Comparison of ENCODE assay signal across 1 cellular context in the genomic region with DNA sequence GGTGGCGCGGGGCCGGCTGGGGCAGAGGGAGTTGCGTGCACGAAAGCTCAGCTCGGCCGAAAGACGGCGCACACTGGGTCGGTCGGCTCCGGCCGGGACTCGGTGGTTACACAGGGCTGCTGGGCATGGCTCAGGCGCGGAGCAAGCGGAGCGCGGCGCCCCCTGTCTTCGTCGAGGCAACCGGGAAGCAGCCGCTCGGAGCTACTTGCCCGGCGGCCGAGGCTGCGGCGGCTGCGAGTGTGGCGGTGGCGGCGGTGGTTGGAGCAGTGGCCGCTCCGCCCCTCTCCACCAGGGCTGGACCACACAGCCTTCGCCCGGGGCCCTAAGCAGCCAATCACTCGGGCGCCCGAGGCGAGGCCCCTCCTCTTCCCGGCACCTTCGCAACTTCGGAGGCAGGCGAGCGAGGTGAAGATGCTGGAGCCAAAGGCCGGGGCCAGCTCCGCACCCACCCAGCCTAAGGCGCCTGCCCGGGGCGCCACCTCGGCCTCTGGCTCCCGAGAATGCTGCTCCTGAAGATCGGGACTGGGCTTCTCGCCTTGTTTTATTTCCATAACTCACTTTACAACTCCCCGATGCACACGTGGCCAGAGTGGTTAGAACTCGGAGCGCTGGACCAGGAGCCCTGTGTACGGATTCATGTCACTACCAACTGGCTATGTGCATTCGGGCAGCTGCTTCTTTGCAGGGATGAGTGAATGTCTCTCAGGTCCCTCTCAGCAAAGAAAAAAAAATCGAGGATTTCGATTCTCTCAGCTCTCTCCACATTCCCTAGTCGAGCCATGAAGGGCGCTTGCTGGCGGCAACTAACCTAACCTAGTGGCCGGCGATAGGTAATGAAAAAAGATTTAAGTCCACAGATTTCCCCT.
TF ChIP-seq lines count a peak whose summit lies in the region.

A gene (minus strand): TSS at position 241 of the 866 bp plus-strand sequence. CDS start 241 bp downstream, outside the sequence.

TF ChIP-seq in HepG2, 621 proteins besides CTCF, POLR2A, EP300 and RAD21 (continues in another document):
- TF ChIP-seq, protein P1, sequence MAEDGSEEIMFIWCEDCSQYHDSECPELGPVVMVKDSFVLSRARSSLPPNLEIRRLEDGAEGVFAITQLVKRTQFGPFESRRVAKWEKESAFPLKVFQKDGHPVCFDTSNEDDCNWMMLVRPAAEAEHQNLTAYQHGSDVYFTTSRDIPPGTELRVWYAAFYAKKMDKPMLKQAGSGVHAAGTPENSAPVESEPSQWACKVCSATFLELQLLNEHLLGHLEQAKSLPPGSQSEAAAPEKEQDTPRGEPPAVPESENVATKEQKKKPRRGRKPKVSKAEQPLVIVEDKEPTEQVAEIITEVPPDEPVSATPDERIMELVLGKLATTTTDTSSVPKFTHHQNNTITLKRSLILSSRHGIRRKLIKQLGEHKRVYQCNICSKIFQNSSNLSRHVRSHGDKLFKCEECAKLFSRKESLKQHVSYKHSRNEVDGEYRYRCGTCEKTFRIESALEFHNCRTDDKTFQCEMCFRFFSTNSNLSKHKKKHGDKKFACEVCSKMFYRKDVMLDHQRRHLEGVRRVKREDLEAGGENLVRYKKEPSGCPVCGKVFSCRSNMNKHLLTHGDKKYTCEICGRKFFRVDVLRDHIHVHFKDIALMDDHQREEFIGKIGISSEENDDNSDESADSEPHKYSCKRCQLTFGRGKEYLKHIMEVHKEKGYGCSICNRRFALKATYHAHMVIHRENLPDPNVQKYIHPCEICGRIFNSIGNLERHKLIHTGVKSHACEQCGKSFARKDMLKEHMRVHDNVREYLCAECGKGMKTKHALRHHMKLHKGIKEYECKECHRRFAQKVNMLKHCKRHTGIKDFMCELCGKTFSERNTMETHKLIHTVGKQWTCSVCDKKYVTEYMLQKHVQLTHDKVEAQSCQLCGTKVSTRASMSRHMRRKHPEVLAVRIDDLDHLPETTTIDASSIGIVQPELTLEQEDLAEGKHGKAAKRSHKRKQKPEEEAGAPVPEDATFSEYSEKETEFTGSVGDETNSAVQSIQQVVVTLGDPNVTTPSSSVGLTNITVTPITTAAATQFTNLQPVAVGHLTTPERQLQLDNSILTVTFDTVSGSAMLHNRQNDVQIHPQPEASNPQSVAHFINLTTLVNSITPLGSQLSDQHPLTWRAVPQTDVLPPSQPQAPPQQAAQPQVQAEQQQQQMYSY (CRISPR knock-in tag; IDR thresholded peaks at IDR 0.05) = 0 out of 2 replicates have a peak, but pooled peaks have one; percentile 21
- TF ChIP-seq NFKB2 (CRISPR knock-in tag; IDR thresholded peaks at IDR 0.05; ENCODE audit: borderline replicate concordance) (peak; percentile 74; the same call in 1 of the 2 replicates), ZNF333 (CRISPR knock-in tag; IDR thresholded peaks at IDR 0.05; ENCODE audit: borderline replicate concordance) (0 out of 2 replicates have a peak, but pooled peaks have one; percentile 48), IKZF1 (IDR thresholded peaks at IDR 0.05) (no peak), NBN (conservative IDR thresholded peaks at IDR 0.05) (no peak), ZNF883 (CRISPR knock-in tag; IDR thresholded peaks at IDR 0.05; ENCODE audit: not compliant biosample characterization) (no peak), HMG20B (CRISPR knock-in tag; conservative IDR thresholded peaks at IDR 0.05) (no peak), CENPX (CRISPR knock-in tag; IDR thresholded peaks at IDR 0.05) (no peak), ZNF556 (CRISPR knock-in tag; IDR thresholded peaks at IDR 0.05; ENCODE audit: borderline replicate concordance) (0 out of 2 replicates have a peak, but pooled peaks have one; percentile 62), ERF (CRISPR knock-in tag; IDR thresholded peaks at IDR 0.05) (peak; percentile 60; the same call in 1 of the 2 replicates), MAZ (IDR thresholded peaks at IDR 0.05; ENCODE audit: borderline replicate concordance, low read depth, low read length) (no peak), MAZ (CRISPR knock-in tag; IDR thresholded peaks at IDR 0.05; ENCODE audit: low read depth) (no peak), ZBTB7A (CRISPR knock-in tag; IDR thresholded peaks at IDR 0.05) (peak; percentile 38; the same call in 1 of the 2 replicates), HMG20A (CRISPR knock-in tag; IDR thresholded peaks at IDR 0.05; ENCODE audit: borderline replicate concordance) (0 out of 2 replicates have a peak, but pooled peaks have one; percentile 17), SALL1 (CRISPR knock-in tag; IDR thresholded peaks at IDR 0.05) (peak; percentile 69), RXRB (CRISPR knock-in tag; IDR thresholded peaks at IDR 0.05; ENCODE audit: borderline replicate concordance) (0 out of 2 replicates have a peak, but pooled peaks have one; percentile 13), ZNF563 (CRISPR knock-in tag; IDR thresholded peaks at IDR 0.05) (peak; percentile 85), CCDC6 (CRISPR knock-in tag; IDR thresholded peaks at IDR 0.05) (peak; percentile 79; the same call in 1 of the 2 replicates), HDAC1 (CRISPR knock-in tag; IDR thresholded peaks at IDR 0.05) (peak; percentile 32; the same call in 1 of the 2 replicates), KLF16 (CRISPR knock-in tag; IDR thresholded peaks at IDR 0.05) (0 out of 4 replicates have a peak, but pooled peaks have one; percentile 27 to 29), CEBPB (IDR thresholded peaks at IDR 0.05; ENCODE audit: borderline replicate concordance, low read depth, low read length) (no peak), CBFB (CRISPR knock-in tag; IDR thresholded peaks at IDR 0.05) (0 out of 2 replicates have a peak, but pooled peaks have one; percentile 44), YY1 (IDR thresholded peaks at IDR 0.05; ENCODE audit: insufficient read depth, insufficient replicate concordance, low read depth, low read length) (peak; percentile 68), KDM6A (CRISPR knock-in tag; IDR thresholded peaks at IDR 0.05; ENCODE audit: low read depth) (no peak), ZNF263 (CRISPR knock-in tag; IDR thresholded peaks at IDR 0.05) (peak; percentile 51), ASH2L (IDR thresholded peaks at IDR 0.05; ENCODE audit: insufficient read length, low read depth, low read length) (peak; percentile 34), RFX3 (CRISPR knock-in tag; IDR thresholded peaks at IDR 0.05) (no peak), MAF1 (CRISPR knock-in tag; IDR thresholded peaks at IDR 0.05; ENCODE audit: borderline replicate concordance) (no peak), ZNF83 (CRISPR knock-in tag; IDR thresholded peaks at IDR 0.05; ENCODE audit: borderline replicate concordance) (no peak), SMAD3 (CRISPR knock-in tag; IDR thresholded peaks at IDR 0.05) (no peak), RAD51 (IDR thresholded peaks at IDR 0.05; ENCODE audit: borderline replicate concordance) (no peak), ZNF143 (CRISPR knock-in tag; IDR thresholded peaks at IDR 0.05) (0 out of 2 replicates have a peak, but pooled peaks have one; percentile 32), MYC (CRISPR knock-in tag; IDR thresholded peaks at IDR 0.05; ENCODE audit: borderline replicate concordance) (peak; percentile 63), KMT2B (CRISPR knock-in tag; IDR thresholded peaks at IDR 0.05) (peak; percentile 72), ZSCAN12 (CRISPR knock-in tag; IDR thresholded peaks at IDR 0.05) (peak; percentile 38; the same call in 1 of the 2 replicates), POGZ (CRISPR knock-in tag; IDR thresholded peaks at IDR 0.05) (peak; percentile 78), ZNF234 (CRISPR knock-in tag; conservative IDR thresholded peaks at IDR 0.05) (0 out of 2 replicates have a peak, but pooled peaks have one; percentile 16), ARHGAP35 (CRISPR knock-in tag; IDR thresholded peaks at IDR 0.05; ENCODE audit: borderline replicate concordance) (no peak; the same call in 1 of the 2 replicates), ZSCAN25 (CRISPR knock-in tag; IDR thresholded peaks at IDR 0.05) (no peak), RFXANK (CRISPR knock-in tag; IDR thresholded peaks at IDR 0.05) (no peak), LCORL (IDR thresholded peaks at IDR 0.05) (no peak), LCORL (CRISPR knock-in tag; IDR thresholded peaks at IDR 0.05) (peak; percentile 60; the same call in 1 of the 2 replicates), JUN (CRISPR knock-in tag; IDR thresholded peaks at IDR 0.05) (no peak), NCOR1 (IDR thresholded peaks at IDR 0.05; ENCODE audit: borderline replicate concordance, low read length) (no peak), ZNF709 (CRISPR knock-in tag; IDR thresholded peaks at IDR 0.05) (peak; percentile 70; the same call in 1 of the 2 replicates)
- TF ChIP-seq, protein P2, sequence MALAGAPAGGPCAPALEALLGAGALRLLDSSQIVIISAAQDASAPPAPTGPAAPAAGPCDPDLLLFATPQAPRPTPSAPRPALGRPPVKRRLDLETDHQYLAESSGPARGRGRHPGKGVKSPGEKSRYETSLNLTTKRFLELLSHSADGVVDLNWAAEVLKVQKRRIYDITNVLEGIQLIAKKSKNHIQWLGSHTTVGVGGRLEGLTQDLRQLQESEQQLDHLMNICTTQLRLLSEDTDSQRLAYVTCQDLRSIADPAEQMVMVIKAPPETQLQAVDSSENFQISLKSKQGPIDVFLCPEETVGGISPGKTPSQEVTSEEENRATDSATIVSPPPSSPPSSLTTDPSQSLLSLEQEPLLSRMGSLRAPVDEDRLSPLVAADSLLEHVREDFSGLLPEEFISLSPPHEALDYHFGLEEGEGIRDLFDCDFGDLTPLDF (CRISPR knock-in tag; IDR thresholded peaks at IDR 0.05) = 0 out of 2 replicates have a peak, but pooled peaks have one; percentile 48
- TF ChIP-seq, protein P3, sequence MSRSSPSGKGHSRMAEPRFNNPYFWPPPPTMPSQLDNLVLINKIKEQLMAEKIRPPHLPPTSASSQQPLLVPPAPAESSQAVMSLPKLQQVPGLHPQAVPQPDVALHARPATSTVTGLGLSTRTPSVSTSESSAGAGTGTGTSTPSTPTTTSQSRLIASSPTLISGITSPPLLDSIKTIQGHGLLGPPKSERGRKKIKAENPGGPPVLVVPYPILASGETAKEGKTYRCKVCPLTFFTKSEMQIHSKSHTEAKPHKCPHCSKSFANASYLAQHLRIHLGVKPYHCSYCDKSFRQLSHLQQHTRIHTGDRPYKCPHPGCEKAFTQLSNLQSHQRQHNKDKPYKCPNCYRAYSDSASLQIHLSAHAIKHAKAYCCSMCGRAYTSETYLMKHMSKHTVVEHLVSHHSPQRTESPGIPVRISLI (CRISPR knock-in tag; IDR thresholded peaks at IDR 0.05; ENCODE audit: borderline replicate concordance) = no peak
- TF ChIP-seq, protein P4, sequence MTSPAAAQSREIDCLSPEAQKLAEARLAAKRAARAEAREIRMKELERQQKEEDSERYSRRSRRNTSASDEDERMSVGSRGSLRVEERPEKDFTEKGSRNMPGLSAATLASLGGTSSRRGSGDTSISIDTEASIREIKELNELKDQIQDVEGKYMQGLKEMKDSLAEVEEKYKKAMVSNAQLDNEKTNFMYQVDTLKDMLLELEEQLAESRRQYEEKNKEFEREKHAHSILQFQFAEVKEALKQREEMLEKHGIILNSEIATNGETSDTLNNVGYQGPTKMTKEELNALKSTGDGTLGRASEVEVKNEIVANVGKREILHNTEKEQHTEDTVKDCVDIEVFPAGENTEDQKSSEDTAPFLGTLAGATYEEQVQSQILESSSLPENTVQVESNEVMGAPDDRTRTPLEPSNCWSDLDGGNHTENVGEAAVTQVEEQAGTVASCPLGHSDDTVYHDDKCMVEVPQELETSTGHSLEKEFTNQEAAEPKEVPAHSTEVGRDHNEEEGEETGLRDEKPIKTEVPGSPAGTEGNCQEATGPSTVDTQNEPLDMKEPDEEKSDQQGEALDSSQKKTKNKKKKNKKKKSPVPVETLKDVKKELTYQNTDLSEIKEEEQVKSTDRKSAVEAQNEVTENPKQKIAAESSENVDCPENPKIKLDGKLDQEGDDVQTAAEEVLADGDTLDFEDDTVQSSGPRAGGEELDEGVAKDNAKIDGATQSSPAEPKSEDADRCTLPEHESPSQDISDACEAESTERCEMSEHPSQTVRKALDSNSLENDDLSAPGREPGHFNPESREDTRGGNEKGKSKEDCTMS (CRISPR knock-in tag; conservative IDR thresholded peaks at IDR 0.05) = no peak
- TF ChIP-seq, protein P5, sequence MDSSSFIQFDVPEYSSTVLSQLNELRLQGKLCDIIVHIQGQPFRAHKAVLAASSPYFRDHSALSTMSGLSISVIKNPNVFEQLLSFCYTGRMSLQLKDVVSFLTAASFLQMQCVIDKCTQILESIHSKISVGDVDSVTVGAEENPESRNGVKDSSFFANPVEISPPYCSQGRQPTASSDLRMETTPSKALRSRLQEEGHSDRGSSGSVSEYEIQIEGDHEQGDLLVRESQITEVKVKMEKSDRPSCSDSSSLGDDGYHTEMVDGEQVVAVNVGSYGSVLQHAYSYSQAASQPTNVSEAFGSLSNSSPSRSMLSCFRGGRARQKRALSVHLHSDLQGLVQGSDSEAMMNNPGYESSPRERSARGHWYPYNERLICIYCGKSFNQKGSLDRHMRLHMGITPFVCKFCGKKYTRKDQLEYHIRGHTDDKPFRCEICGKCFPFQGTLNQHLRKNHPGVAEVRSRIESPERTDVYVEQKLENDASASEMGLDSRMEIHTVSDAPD (CRISPR knock-in tag; IDR thresholded peaks at IDR 0.05) = 0 out of 2 replicates have a peak, but pooled peaks have one; percentile 27
- TF ChIP-seq, protein P6, sequence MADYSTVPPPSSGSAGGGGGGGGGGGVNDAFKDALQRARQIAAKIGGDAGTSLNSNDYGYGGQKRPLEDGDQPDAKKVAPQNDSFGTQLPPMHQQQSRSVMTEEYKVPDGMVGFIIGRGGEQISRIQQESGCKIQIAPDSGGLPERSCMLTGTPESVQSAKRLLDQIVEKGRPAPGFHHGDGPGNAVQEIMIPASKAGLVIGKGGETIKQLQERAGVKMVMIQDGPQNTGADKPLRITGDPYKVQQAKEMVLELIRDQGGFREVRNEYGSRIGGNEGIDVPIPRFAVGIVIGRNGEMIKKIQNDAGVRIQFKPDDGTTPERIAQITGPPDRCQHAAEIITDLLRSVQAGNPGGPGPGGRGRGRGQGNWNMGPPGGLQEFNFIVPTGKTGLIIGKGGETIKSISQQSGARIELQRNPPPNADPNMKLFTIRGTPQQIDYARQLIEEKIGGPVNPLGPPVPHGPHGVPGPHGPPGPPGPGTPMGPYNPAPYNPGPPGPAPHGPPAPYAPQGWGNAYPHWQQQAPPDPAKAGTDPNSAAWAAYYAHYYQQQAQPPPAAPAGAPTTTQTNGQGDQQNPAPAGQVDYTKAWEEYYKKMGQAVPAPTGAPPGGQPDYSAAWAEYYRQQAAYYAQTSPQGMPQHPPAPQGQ (CRISPR knock-in tag; IDR thresholded peaks at IDR 0.05; ENCODE audit: borderline replicate concordance) = no peak
- TF ChIP-seq, protein P7, sequence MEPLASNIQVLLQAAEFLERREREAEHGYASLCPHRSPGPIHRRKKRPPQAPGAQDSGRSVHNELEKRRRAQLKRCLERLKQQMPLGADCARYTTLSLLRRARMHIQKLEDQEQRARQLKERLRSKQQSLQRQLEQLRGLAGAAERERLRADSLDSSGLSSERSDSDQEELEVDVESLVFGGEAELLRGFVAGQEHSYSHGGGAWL (CRISPR knock-in tag; IDR thresholded peaks at IDR 0.05) = no peak
- TF ChIP-seq, protein P8, sequence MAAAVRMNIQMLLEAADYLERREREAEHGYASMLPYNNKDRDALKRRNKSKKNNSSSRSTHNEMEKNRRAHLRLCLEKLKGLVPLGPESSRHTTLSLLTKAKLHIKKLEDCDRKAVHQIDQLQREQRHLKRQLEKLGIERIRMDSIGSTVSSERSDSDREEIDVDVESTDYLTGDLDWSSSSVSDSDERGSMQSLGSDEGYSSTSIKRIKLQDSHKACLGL (CRISPR knock-in tag; IDR thresholded peaks at IDR 0.05) = peak; percentile 73
- TF ChIP-seq, protein P9, sequence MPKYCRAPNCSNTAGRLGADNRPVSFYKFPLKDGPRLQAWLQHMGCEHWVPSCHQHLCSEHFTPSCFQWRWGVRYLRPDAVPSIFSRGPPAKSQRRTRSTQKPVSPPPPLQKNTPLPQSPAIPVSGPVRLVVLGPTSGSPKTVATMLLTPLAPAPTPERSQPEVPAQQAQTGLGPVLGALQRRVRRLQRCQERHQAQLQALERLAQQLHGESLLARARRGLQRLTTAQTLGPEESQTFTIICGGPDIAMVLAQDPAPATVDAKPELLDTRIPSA (CRISPR knock-in tag; IDR thresholded peaks at IDR 0.05; ENCODE audit: borderline replicate concordance) = 0 out of 2 replicates have a peak, but pooled peaks have one; percentile 42
